In the genomic region with DNA sequence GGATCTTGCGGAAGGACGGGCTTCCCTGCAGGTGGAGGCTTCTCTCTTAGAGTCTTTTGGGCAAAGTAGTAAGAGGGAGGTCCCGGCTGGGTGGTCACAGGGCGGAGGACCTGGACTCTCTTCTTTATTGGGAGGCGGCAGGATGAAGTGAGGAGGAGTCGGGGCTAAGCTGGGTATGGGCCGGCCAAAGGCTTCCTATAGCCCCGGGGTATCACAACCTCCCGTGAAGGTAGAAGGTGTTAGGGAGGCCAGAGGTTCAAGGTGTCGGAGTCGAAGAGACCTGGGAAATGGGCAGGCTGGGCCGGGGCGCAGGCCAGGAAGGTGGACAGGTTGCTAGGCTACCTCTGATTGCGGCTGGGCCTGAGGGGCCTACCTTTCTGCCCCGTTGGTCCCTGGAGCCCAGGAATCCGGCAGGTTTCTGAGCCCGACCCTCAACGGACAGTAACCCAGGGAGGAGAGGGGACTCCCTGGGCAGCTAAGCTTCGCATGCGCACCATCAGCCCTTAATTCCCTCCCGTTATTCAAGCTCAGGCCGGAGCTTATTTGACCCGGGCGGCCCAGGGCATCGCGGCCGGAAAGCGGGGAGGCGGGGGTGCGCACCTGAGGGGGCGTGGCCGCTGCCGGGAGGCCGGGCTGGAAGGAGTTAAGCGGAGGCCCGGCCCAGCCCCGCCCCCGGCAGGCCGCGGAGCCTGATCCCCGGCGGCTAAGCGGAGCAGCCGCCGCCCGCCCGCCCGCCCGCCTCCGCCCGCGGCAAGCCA, we compare ENCODE assay signal across 8 cellular contexts. TPM values are rescaled to one million over a fixed set of nuclear protein-coding genes. Genes with fewer than 3 reads are reported as not detected.
A peak's percentile ranks its signal among the peaks of the same experiment; 100 is the strongest.
DNase-seq lines count a peak whose midpoint lies in the region; ATAC-seq, FAIRE-seq and TF ChIP-seq lines count a peak whose summit lies in the region.

A gene with protein sequence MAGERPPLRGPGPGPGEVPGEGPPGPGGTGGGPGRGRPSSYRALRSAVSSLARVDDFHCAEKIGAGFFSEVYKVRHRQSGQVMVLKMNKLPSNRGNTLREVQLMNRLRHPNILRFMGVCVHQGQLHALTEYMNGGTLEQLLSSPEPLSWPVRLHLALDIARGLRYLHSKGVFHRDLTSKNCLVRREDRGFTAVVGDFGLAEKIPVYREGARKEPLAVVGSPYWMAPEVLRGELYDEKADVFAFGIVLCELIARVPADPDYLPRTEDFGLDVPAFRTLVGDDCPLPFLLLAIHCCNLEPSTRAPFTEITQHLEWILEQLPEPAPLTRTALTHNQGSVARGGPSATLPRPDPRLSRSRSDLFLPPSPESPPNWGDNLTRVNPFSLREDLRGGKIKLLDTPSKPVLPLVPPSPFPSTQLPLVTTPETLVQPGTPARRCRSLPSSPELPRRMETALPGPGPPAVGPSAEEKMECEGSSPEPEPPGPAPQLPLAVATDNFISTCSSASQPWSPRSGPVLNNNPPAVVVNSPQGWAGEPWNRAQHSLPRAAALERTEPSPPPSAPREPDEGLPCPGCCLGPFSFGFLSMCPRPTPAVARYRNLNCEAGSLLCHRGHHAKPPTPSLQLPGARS (plus strand): TSS at position 685 of the 758 bp plus-strand sequence. CDS start 358 bp downstream, outside the sequence.

- CTCF ChIA-PET in WTC11 (lab: Charles Lee), result interaction anchor here (0.6 to 3.3 kb wide), 15 partner anchors 9 to 277 kb away, joined by 3 to 36 read pairs (median 5); a partner anchor contains a TSS

- H3K36me3 ChIP-seq in bronchial epithelial cell (ENCODE audit: control insufficient read depth, insufficient read depth, low read length), result peaks cover 8% of the 10 kb centered on the region
- H3K36me3 ChIP-seq in small intestine (ENCODE audit: control insufficient read depth in 2 of 2, insufficient read depth in 2 of 2, low read length in 2 of 2), result peaks cover 0 to 9% of the 10 kb centered on the region in 2 donors

- WGBS in small intestine, 3 donors, result 0% methylated on average over 18 to 52 of the region's 52 CpGs

- H3K4me3 ChIP-seq in bronchial epithelial cell (ENCODE audit: low read depth, low read length), result peak within 1 kb of the TSS; percentile 78
- H3K4me3 ChIP-seq in small intestine (ENCODE audit: low read depth in 1 of 2, low read length in 2 of 2), result peak within 1 kb of the TSS; percentile 85 to 88

- FAIRE-seq in GM18507 (lab: Jason Lieb, UNC) (peak; percentile 62), bronchial epithelial cell (lab: Jason Lieb, UNC) (no peak), small intestine (lab: Jason Lieb, UNC) (no peak)

- H3K4me1 ChIP-seq in small intestine (ENCODE audit: control insufficient read depth in 2 of 2, insufficient read depth in 1 of 2, low read depth in 1 of 2, low read length in 1 of 2), result no peaks in the 10 kb centered on the region

- ATAC-seq in HG02852 (IDR thresholded peaks at IDR 0.05; ENCODE audit: unreplicated experiment) (peak; percentile 47), WTC11 (peak; percentile 34), GM18870 (IDR thresholded peaks at IDR 0.05; ENCODE audit: unreplicated experiment) (no peak)

- H3K4me3 Mint-ChIP-seq in WTC11 (peak within 1 kb of the TSS; percentile 99), immature natural killer cell (peak within 1 kb of the TSS; percentile 95 to 100 (median 98))

- H3K27ac ChIP-seq in small intestine (ENCODE audit: low read depth in 1 of 2, low read length in 1 of 2), result peak within 1 kb of the TSS; percentile 94 to 95

- H3K36me3 Mint-ChIP-seq in WTC11 (no peaks in the 10 kb centered on the region), immature natural killer cell (peaks cover 0 to 12% (median 7%) of the 10 kb centered on the region in 3 donors)

- H3K27me3 ChIP-seq in bronchial epithelial cell (ENCODE audit: control insufficient read depth, insufficient read depth, low read length) (no peaks in the 10 kb centered on the region), small intestine (ENCODE audit: control insufficient read depth in 2 of 2, insufficient read depth in 2 of 2, low read length in 2 of 2) (no peaks in the 10 kb centered on the region)

- no peaks in the 10 kb centered on the region for H3K9me3 ChIP-seq in small intestine (ENCODE audit: control insufficient read depth, low read depth)

- TF ChIP-seq CTCF in WTC11 (IDR thresholded peaks at IDR 0.05) (no peak), bronchial epithelial cell (IDR thresholded peaks at IDR 0.05; ENCODE audit: insufficient read depth, low read length, severe bottlenecking) (no peak)

- H3K9me3 Mint-ChIP-seq in WTC11 (no peaks in the 10 kb centered on the region), immature natural killer cell (peaks cover 0 to 2% (median 0%) of the 10 kb centered on the region in 6 donors)

- peaks cover 5% of the 10 kb centered on the region for H3K27me3 Mint-ChIP-seq in WTC11 (ENCODE audit: low read depth)
- H3K27me3 Mint-ChIP-seq in immature natural killer cell (ENCODE audit: low read depth in 3 of 3), result peaks cover 6 to 12% (median 11%) of the 10 kb centered on the region in 3 donors

- DNase-seq in GM18507 (ENCODE audit: extremely low spot score, insufficient read length, low read depth) (peak; percentile 84), NCI-H1930 (lab: John Stamatoyannopoulos, UW) (peak; percentile 55 to 83), WTC11 (ENCODE audit: low spot score) (peak; percentile 90), bronchial epithelial cell (ENCODE audit: low read depth) (peak; percentile 52), immature natural killer cell (peak; percentile 75 to 79 (median 77)), small intestine (peak; percentile 83)

- H3K4me1 Mint-ChIP-seq in WTC11, result peaks cover 19% of the 10 kb centered on the region
- peaks cover 43 to 44% of the 10 kb centered on the region in 2 donors for H3K4me1 Mint-ChIP-seq in immature natural killer cell

- POLR2A ChIA-PET in WTC11 (lab: Charles Lee), result interaction anchor here (0.6 to 1.5 kb wide), 5 partner anchors 12 to 209 kb away, joined by 3 to 4 read pairs (median 3); no protein-coding TSS in a partner anchor

- peak within 1 kb of the TSS; percentile 100 for H3K27ac Mint-ChIP-seq in WTC11
- peak within 1 kb of the TSS; percentile 97 to 100 (median 99) for H3K27ac Mint-ChIP-seq in immature natural killer cell

TF ChIP-seq in WTC11, 78 proteins besides CTCF, POLR2A, EP300 and RAD21:
- TF ChIP-seq, protein P1, sequence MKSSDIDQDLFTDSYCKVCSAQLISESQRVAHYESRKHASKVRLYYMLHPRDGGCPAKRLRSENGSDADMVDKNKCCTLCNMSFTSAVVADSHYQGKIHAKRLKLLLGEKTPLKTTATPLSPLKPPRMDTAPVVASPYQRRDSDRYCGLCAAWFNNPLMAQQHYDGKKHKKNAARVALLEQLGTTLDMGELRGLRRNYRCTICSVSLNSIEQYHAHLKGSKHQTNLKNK (CRISPR knock-in tag; IDR thresholded peaks at IDR 0.05), result no peak
- TF ChIP-seq, protein P2, sequence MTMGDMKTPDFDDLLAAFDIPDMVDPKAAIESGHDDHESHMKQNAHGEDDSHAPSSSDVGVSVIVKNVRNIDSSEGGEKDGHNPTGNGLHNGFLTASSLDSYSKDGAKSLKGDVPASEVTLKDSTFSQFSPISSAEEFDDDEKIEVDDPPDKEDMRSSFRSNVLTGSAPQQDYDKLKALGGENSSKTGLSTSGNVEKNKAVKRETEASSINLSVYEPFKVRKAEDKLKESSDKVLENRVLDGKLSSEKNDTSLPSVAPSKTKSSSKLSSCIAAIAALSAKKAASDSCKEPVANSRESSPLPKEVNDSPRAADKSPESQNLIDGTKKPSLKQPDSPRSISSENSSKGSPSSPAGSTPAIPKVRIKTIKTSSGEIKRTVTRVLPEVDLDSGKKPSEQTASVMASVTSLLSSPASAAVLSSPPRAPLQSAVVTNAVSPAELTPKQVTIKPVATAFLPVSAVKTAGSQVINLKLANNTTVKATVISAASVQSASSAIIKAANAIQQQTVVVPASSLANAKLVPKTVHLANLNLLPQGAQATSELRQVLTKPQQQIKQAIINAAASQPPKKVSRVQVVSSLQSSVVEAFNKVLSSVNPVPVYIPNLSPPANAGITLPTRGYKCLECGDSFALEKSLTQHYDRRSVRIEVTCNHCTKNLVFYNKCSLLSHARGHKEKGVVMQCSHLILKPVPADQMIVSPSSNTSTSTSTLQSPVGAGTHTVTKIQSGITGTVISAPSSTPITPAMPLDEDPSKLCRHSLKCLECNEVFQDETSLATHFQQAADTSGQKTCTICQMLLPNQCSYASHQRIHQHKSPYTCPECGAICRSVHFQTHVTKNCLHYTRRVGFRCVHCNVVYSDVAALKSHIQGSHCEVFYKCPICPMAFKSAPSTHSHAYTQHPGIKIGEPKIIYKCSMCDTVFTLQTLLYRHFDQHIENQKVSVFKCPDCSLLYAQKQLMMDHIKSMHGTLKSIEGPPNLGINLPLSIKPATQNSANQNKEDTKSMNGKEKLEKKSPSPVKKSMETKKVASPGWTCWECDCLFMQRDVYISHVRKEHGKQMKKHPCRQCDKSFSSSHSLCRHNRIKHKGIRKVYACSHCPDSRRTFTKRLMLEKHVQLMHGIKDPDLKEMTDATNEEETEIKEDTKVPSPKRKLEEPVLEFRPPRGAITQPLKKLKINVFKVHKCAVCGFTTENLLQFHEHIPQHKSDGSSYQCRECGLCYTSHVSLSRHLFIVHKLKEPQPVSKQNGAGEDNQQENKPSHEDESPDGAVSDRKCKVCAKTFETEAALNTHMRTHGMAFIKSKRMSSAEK (CRISPR knock-in tag; IDR thresholded peaks at IDR 0.05; ENCODE audit: borderline replicate concordance), result no peak
- TF ChIP-seq SP1 (CRISPR knock-in tag; conservative IDR thresholded peaks at IDR 0.05) (peak; percentile 64; the same call in 1 of the 2 replicates), MYBL2 (CRISPR knock-in tag; IDR thresholded peaks at IDR 0.05) (no peak), CBFB (CRISPR knock-in tag; IDR thresholded peaks at IDR 0.05; ENCODE audit: low read depth) (no peak)
- TF ChIP-seq, protein P3, sequence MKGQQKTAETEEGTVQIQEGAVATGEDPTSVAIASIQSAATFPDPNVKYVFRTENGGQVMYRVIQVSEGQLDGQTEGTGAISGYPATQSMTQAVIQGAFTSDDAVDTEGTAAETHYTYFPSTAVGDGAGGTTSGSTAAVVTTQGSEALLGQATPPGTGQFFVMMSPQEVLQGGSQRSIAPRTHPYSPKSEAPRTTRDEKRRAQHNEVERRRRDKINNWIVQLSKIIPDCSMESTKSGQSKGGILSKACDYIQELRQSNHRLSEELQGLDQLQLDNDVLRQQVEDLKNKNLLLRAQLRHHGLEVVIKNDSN (CRISPR knock-in tag; IDR thresholded peaks at IDR 0.05), result 0 out of 2 replicates have a peak, but pooled peaks have one; percentile 28

RNA-seq across cellular contexts. Expression of the gene that starts here (rescaled TPM):
- total RNA-seq in WTC11 (2021), result 18.9 to 20.4 TPM (median 19.3 TPM) in 3 replicates
- total RNA-seq in bronchial epithelial cell, result 6.6 and 8.2 TPM in 2 replicates
- 10 to 100 TPM in 1 of 3 donors, 1 to 10 TPM in 2; 6.5 to 23.7 (median 8.1) TPM for polyA plus RNA-seq in immature natural killer cell
- 10 to 100 TPM; 22.4 to 53.0 (median 42.4) TPM for polyA plus RNA-seq in small intestine
